In the genomic region with DNA sequence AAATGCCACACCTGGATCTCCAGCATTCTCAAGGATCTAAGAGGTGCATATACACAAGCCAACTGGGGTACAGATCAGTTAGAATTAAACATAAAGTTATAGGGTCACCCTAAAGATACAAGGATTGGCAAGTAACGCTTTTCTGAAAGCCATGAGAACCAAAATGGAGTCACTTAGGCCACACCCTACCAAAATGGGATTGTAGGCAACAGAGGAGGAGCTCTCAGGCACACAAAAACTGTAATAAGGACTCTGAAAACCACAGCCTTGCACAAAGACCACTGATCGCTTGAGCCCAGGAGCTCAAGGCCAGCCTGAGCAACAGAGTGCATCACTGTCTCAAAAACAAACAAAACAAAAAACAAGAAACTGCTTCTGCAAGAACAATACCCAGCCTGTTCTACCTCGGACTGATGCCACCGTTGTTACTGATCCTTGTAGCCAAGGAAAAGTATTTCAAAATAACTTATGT, we compare ENCODE assay signal across 28 cellular contexts. TPM values are rescaled to one million over a fixed set of nuclear protein-coding genes. Genes with fewer than 3 reads are reported as not detected.
A peak's percentile ranks its signal among the peaks of the same experiment; 100 is the strongest.
DNase-seq lines count a peak whose midpoint lies in the region; ATAC-seq, FAIRE-seq and TF ChIP-seq lines count a peak whose summit lies in the region.
"Had no signal": no experiment of that assay in that cellular context is flagged by ENCODE, and none has a peak within 500 bp of the region (broad histone marks: within the 10 kb centered on the region; RNA-seq: fewer than 3 reads in every experiment).

No MANE protein-coding gene starts in this region.

- no peak overlapping the region for H4K12ac ChIP-seq in trophoblast cell (ENCODE audit: low read depth, low read length)

- H3K27ac Mint-ChIP-seq in GM23338, result no peak overlapping the region
- no peak overlapping the region for H3K27ac Mint-ChIP-seq in astrocyte (ENCODE audit: unreplicated experiment)
- H3K27ac Mint-ChIP-seq: activated CD8-positive, alpha-beta T cell treated with anti-CD3 and anti-CD28 coated beads for 36 hours; T-helper 1 cell treated with Interleukin-12 subunit alpha and Interleukin-12 subunit beta and Interleukin-4 antibody, amounts not matched to agents 30 μg/mL and 1 μg/mL, for 36 hours had no signal

- H3K36me3 ChIP-seq in GM23338 (ENCODE audit: insufficient read depth), result no peaks in the 10 kb centered on the region
- no peaks in the 10 kb centered on the region for H3K36me3 ChIP-seq in astrocyte (ENCODE audit: insufficient read depth, low read length)
- no peaks in the 10 kb centered on the region for H3K36me3 ChIP-seq in trophoblast cell (ENCODE audit: control insufficient read depth in 1 of 2, insufficient read depth in 2 of 2, low read length in 2 of 2)
- H3K36me3 ChIP-seq: BLaER1 treated with 17β-estradiol and CSF1 and Interleukin-3, amounts not matched to agents 10 nM and 100 nM; SJSA1; upper lobe of left lung had no signal

- H3K4me1 ChIP-seq in GM23338 (ENCODE audit: insufficient read depth), result peaks cover 66% of the 10 kb centered on the region
- H3K4me1 ChIP-seq in astrocyte (ENCODE audit: insufficient read depth, low read length), result peaks cover 2% of the 10 kb centered on the region
- peaks cover 24 to 32% of the 10 kb centered on the region in 2 experiments for H3K4me1 ChIP-seq in trophoblast cell (ENCODE audit: control insufficient read depth in 1 of 2, insufficient read depth in 2 of 2, low read length in 2 of 2)
- H3K4me1 ChIP-seq: SJSA1 had no signal

- H3K27me3 Mint-ChIP-seq in GM23338 (ENCODE audit: insufficient read depth, low read depth, poor library complexity) (peaks cover 11% of the 10 kb centered on the region), astrocyte (ENCODE audit: low read depth, unreplicated experiment) (no peaks in the 10 kb centered on the region)
- H3K27me3 Mint-ChIP-seq in activated T-cell treated with anti-CD3 and anti-CD28 coated beads, Interleukin-2, amount 50 U/mL, for 4 hours (ENCODE audit: low read depth), result peaks cover 35% of the 10 kb centered on the region

- H3K9ac ChIP-seq in astrocyte (ENCODE audit: low read length) (no peak overlapping the region), trophoblast cell (ENCODE audit: low read length) (no peak overlapping the region)
- H3K9ac ChIP-seq: BLaER1 treated with 17β-estradiol and CSF1 and Interleukin-3, amounts not matched to agents 10 nM and 100 nM; KMS-11 had no signal

- H4K8ac ChIP-seq in trophoblast cell (ENCODE audit: low read depth, low read length), result peak overlapping the region; percentile 33

- peak overlapping the region; percentile 55 for H2BK5ac ChIP-seq in trophoblast cell (ENCODE audit: low read depth, low read length, poor library complexity)

- H3K27ac ChIP-seq in GM23338 (ENCODE audit: low read depth) (no peak overlapping the region), astrocyte (ENCODE audit: low read depth, low read length) (no peak overlapping the region), trophoblast cell (ENCODE audit: low read depth, low read length) (peak overlapping the region; percentile 90)
- H3K27ac ChIP-seq: BLaER1 treated with 17β-estradiol and CSF1 and Interleukin-3, amounts not matched to agents 10 nM and 100 nM; KMS-11; SJSA1; skin epidermis; upper lobe of left lung had no signal

- no peaks in the 10 kb centered on the region for H3K9me3 ChIP-seq in astrocyte (ENCODE audit: insufficient read depth, low read depth, low read length)
- H3K9me3 ChIP-seq in trophoblast cell (ENCODE audit: insufficient read depth, low read depth, low read length), result peaks cover 10% of the 10 kb centered on the region
- H3K9me3 ChIP-seq: SJSA1, upper lobe of left lung had no signal

- H3K4me3 Mint-ChIP-seq in GM23338 (no peak overlapping the region), astrocyte (ENCODE audit: unreplicated experiment) (peak overlapping the region; percentile 70)
- H3K4me3 Mint-ChIP-seq in activated T-cell treated with anti-CD3 and anti-CD28 coated beads, Interleukin-2, amount 50 U/mL, for 4 hours, result no peak overlapping the region

- no peaks in the 10 kb centered on the region for H3K27me3 ChIP-seq in GM23338 (ENCODE audit: insufficient read depth)
- H3K27me3 ChIP-seq in astrocyte (ENCODE audit: insufficient read depth, low read length), result peaks cover 7% of the 10 kb centered on the region
- H3K27me3 ChIP-seq in trophoblast cell (ENCODE audit: insufficient read depth, low read length), result no peaks in the 10 kb centered on the region
- H3K27me3 ChIP-seq: BLaER1 treated with 17β-estradiol and CSF1 and Interleukin-3, amounts not matched to agents 10 nM and 100 nM; SJSA1; upper lobe of left lung had no signal

- H2BK12ac ChIP-seq in trophoblast cell (ENCODE audit: low read length), result peak overlapping the region; percentile 90

- peak overlapping the region; percentile 48 for H2AK5ac ChIP-seq in trophoblast cell (ENCODE audit: low read length)

- H4K20me1 ChIP-seq in GM23338 (replicated peaks; ENCODE audit: insufficient read depth), result no peaks in the 10 kb centered on the region
- H4K20me1 ChIP-seq in astrocyte (ENCODE audit: insufficient read depth, low read length), result no peaks in the 10 kb centered on the region
- H4K20me1 ChIP-seq: BLaER1 treated with 17β-estradiol and CSF1 and Interleukin-3, amounts not matched to agents 10 nM and 100 nM had no signal

- peaks cover 64% of the 10 kb centered on the region for H3K4me1 Mint-ChIP-seq in GM23338
- H3K4me1 Mint-ChIP-seq in astrocyte (ENCODE audit: low read depth, unreplicated experiment), result peaks cover 40% of the 10 kb centered on the region
- peaks cover 5% of the 10 kb centered on the region for H3K4me1 Mint-ChIP-seq in activated T-cell treated with anti-CD3 and anti-CD28 coated beads, Interleukin-2, amount 50 U/mL, for 4 hours (ENCODE audit: low read depth)

- ATAC-seq in GM23338 (no peak), GM18907 (IDR thresholded peaks at IDR 0.05; ENCODE audit: unreplicated experiment) (no peak)
- no peak for ATAC-seq in activated T-cell treated with anti-CD3 and anti-CD28 coated beads, Interleukin-2, amount 50 U/mL, for 4 hours
- ATAC-seq: activated CD8-positive, alpha-beta T cell treated with anti-CD3 and anti-CD28 coated beads for 36 hours had no signal

- H3K14ac ChIP-seq in trophoblast cell (ENCODE audit: low read length), result peak overlapping the region; percentile 55

- H3K4ac ChIP-seq in trophoblast cell (ENCODE audit: low read depth, low read length), result peak overlapping the region; percentile 31

- H2BK120ac ChIP-seq in trophoblast cell (ENCODE audit: insufficient read depth, low read length, poor library complexity), result peak overlapping the region; percentile 54

- H3F3A ChIP-seq in GM23338 (replicated peaks; ENCODE audit: low read depth), result no peaks in the 10 kb centered on the region; the same call in 1 of the 2 replicates

- no peaks in the 10 kb centered on the region for H3K79me2 ChIP-seq in GM23338 (replicated peaks; ENCODE audit: insufficient read depth)
- no peaks in the 10 kb centered on the region for H3K79me2 ChIP-seq in astrocyte (ENCODE audit: insufficient read depth, low read length)
- peaks cover 14% of the 10 kb centered on the region for H3K79me2 ChIP-seq in trophoblast cell (ENCODE audit: control insufficient read depth, insufficient read depth, low read length, poor library complexity)

- H4K91ac ChIP-seq in trophoblast cell (ENCODE audit: low read depth, low read length), result peak overlapping the region; percentile 57

- peaks cover 58% of the 10 kb centered on the region for H3K79me1 ChIP-seq in trophoblast cell (ENCODE audit: low read length)

- TF ChIP-seq CTCF in GM23338 (conservative IDR thresholded peaks at IDR 0.05; ENCODE audit: low read depth in 2 of 2) (no peak), astrocyte (IDR thresholded peaks at IDR 0.05; ENCODE audit: insufficient read depth, low read depth, low read length) (no peak)

- H2AFZ ChIP-seq in GM23338 (no peak overlapping the region), astrocyte (ENCODE audit: low read depth, low read length) (no peak overlapping the region), trophoblast cell (ENCODE audit: insufficient read depth, low read length, poor library complexity) (no peak overlapping the region)

- no peak for DNase-seq in GM23338 (ENCODE audit: low spot score)
- DNase-seq in astrocyte (ENCODE audit: low read depth), result no peak
- DNase-seq in inferior parietal cortex (ENCODE audit: extremely low spot score), result peak; percentile 48
- DNase-seq in trophoblast cell, result no peak
- no peak for DNase-seq in iPS-NIHi11 (ENCODE audit: low spot score)
- no peak for DNase-seq in stimulated activated CD4-positive, alpha-beta T cell treated with anti-CD3 and anti-CD28 coated beads, Interleukin-12 subunit alpha, Interleukin-12 subunit beta, amount 100 ng/mL, for 4 hours
- DNase-seq in activated T-cell treated with anti-CD3 and anti-CD28 coated beads, Interleukin-2, amount 50 U/mL, for 4 hours, result no peak
- DNase-seq: activated CD8-positive, alpha-beta T cell treated with anti-CD3 and anti-CD28 coated beads for 36 hours; activated effector memory CD4-positive, alpha-beta T cell treated with Interleukin-2 at 50 U/mL for 16 hours; COR-L47; H9; MM.1S; NCI-H1436; NCI-H748 treated with DMSO at 0.1 percent for 48 hours; stimulated activated CD4-positive, alpha-beta T cell treated with anti-CD3 and anti-CD28 coated beads, Interleukin-1b, Interleukin-23, amount 100 ng/mL, for 48 hours; upper lobe of left lung had no signal

- peak overlapping the region; percentile 73 for H3K18ac ChIP-seq in trophoblast cell (ENCODE audit: low read length)

- H3K36me3 Mint-ChIP-seq in GM23338 (ENCODE audit: low read depth) (peaks cover 21% of the 10 kb centered on the region), astrocyte (ENCODE audit: low read depth, unreplicated experiment) (peaks cover 7% of the 10 kb centered on the region)
- H3K36me3 Mint-ChIP-seq in activated T-cell treated with anti-CD3 and anti-CD28 coated beads, Interleukin-2, amount 50 U/mL, for 4 hours (ENCODE audit: insufficient read depth), result no peaks in the 10 kb centered on the region

- H3K4me3 ChIP-seq in GM23338 (no peak overlapping the region), astrocyte (ENCODE audit: insufficient read depth, low read depth, low read length) (no peak overlapping the region), trophoblast cell (ENCODE audit: low read depth, low read length) (no peak overlapping the region)
- H3K4me3 ChIP-seq: BLaER1 treated with 17β-estradiol and CSF1 and Interleukin-3, amounts not matched to agents 10 nM and 100 nM; SJSA1; skin epidermis; upper lobe of left lung had no signal

- FAIRE-seq in astrocyte (lab: Jason Lieb, UNC), result no peak
- FAIRE-seq: HTR-8/SVneo had no signal

- peaks cover 20% of the 10 kb centered on the region for H3K9me3 Mint-ChIP-seq in GM23338
- H3K9me3 Mint-ChIP-seq in astrocyte (ENCODE audit: unreplicated experiment), result no peaks in the 10 kb centered on the region
- no peaks in the 10 kb centered on the region for H3K9me3 Mint-ChIP-seq in activated T-cell treated with anti-CD3 and anti-CD28 coated beads, Interleukin-2, amount 50 U/mL, for 4 hours
- H3K9me3 Mint-ChIP-seq: activated CD8-positive, alpha-beta T cell treated with anti-CD3 and anti-CD28 coated beads for 36 hours; T-helper 1 cell treated with Interleukin-12 subunit alpha and Interleukin-12 subunit beta and Interleukin-4 antibody, amounts not matched to agents 30 μg/mL and 1 μg/mL, for 36 hours had no signal

- no CpG with 5 or more reads among the region's 4 CpGs for WGBS in trophoblast cell (ENCODE audit: extremely low coverage, insufficient coverage, insufficient read length)

- H3K23ac ChIP-seq in trophoblast cell (ENCODE audit: low read length), result no peak overlapping the region

- peak overlapping the region; percentile 70; the same call in 1 of the 2 replicates for H3K4me2 ChIP-seq in GM23338
- no peak overlapping the region for H3K4me2 ChIP-seq in astrocyte (ENCODE audit: low read length)
- H3K4me2 ChIP-seq in trophoblast cell (ENCODE audit: low read length), result no peak overlapping the region
- H3K4me2 ChIP-seq: BLaER1 treated with 17β-estradiol and CSF1 and Interleukin-3, amounts not matched to agents 10 nM and 100 nM; KMS-11 had no signal

- no peaks in the 10 kb centered on the region for H3K9me2 ChIP-seq in GM23338 (ENCODE audit: insufficient read depth)

RNA-seq across cellular contexts. Expression of a gene that starts 35.5 kb away (rescaled TPM):
- total RNA-seq in GM23338 (2014; rRNA removed; shearing (Covaris generic)), result 0.70 and 1.4 TPM in 2 replicates
- polyA plus RNA-seq in GM23338 (2016; fragmentation: Nextera tagmentation; extraction: Ambion mirVana), result 2.1 and 2.6 TPM in 2 replicates
- total RNA-seq in astrocyte, result 0.34 and 0.48 TPM in 2 replicates
- polyA plus RNA-seq in trophoblast cell (2013), result 1.1 and 1.4 TPM in 2 replicates
- total RNA-seq in activated T-cell treated with anti-CD3 and anti-CD28 coated beads, Interleukin-2, amount 50 U/mL, for 4 hours, result not detected
- total RNA-seq: G401, glomerular endothelial cell, kidney epithelial cell, lung microvascular endothelial cell, myocyte, SJSA1 had no signal
